Comparison of ENCODE assay signal across 21 cellular contexts in the genomic region with DNA sequence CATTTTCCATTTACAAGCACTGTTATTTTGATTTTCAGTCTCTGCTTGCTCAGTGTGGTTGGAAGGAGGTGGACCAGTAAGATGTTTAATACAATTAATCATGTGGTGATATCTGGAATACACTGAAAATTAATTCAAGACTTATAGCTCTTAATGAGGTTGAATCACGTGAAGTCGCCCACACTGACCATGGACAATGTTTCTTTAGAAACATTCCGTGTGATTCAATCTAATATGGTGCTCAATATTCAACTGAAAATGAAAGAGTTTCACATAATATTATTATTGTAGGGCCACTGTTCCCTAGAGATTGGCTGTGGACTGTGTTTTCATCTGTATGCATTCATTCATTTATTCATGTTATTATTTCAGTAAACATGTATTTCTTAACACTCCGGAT. TPM values are rescaled to one million over a fixed set of nuclear protein-coding genes. Genes with fewer than 3 reads are reported as not detected.
DNase-seq lines count a peak whose midpoint lies in the region; ATAC-seq and TF ChIP-seq lines count a peak whose summit lies in the region.
"Had no signal": no experiment of that assay in that cellular context is flagged by ENCODE, and none has a peak within 500 bp of the region (broad histone marks: within the 10 kb centered on the region; RNA-seq: fewer than 3 reads in every experiment).

No MANE protein-coding gene starts in this region.

- no peaks in the 10 kb centered on the region for H3K27me3 Mint-ChIP-seq in HFFc6 (ENCODE audit: insufficient read depth)

- H3K9ac ChIP-seq in smooth muscle cell (ENCODE audit: low read depth) = no peak overlapping the region
- H3K9ac ChIP-seq: GM23248 had no signal

- H3F3A ChIP-seq in smooth muscle cell (ENCODE audit: low read depth) = no peaks in the 10 kb centered on the region

- no peaks in the 10 kb centered on the region for H3K27me3 ChIP-seq in RWPE2 (ENCODE audit: insufficient read depth, poor library complexity, severe bottlenecking)
- no peaks in the 10 kb centered on the region for H3K27me3 ChIP-seq in foreskin keratinocyte
- no peaks in the 10 kb centered on the region for H3K27me3 ChIP-seq in smooth muscle cell (ENCODE audit: low read depth)
- H3K27me3 ChIP-seq: BE2C had no signal

- H3K27ac ChIP-seq in RWPE2 (ENCODE audit: poor library complexity, severe bottlenecking) (peak overlapping the region; percentile 63), foreskin keratinocyte (peak overlapping the region; percentile 76), smooth muscle cell (ENCODE audit: low read depth) (peak overlapping the region; percentile 8)
- H3K27ac ChIP-seq: GM23248 had no signal

- H3K4me1 Mint-ChIP-seq in HFFc6 (ENCODE audit: low read depth) = no peaks in the 10 kb centered on the region

- no peaks in the 10 kb centered on the region for H4K20me1 ChIP-seq in smooth muscle cell (ENCODE audit: low read depth)

- H3K4me3 ChIP-seq in RWPE2 (ENCODE audit: severe bottlenecking) = no peak overlapping the region
- H3K4me3 ChIP-seq in smooth muscle cell = no peak overlapping the region
- H3K4me3 ChIP-seq: GM12878, GM23248, HAP-1 had no signal

- H3K9me3 ChIP-seq in RWPE2 (ENCODE audit: severe bottlenecking) (no peaks in the 10 kb centered on the region), smooth muscle cell (replicated peaks; ENCODE audit: low read depth) (no peaks in the 10 kb centered on the region)
- H3K9me3 ChIP-seq: BE2C, Caco-2, HAP-1 had no signal

- in situ Hi-C loops in SK-MEL-5 (cut with HindIII; ENCODE audit: low pct_unique_long_range_greater_than_20kb, low sequenced_read_pairs) = no loop called here

- ATAC-seq in RWPE2 (ENCODE audit: low read depth) (no peak), foreskin keratinocyte (peak; percentile 5), GM21529 (IDR thresholded peaks at IDR 0.05; ENCODE audit: unreplicated experiment) (no peak)
- ATAC-seq: GM12878 had no signal

- no peak overlapping the region for H2AFZ ChIP-seq in smooth muscle cell (ENCODE audit: low read depth)
- H2AFZ ChIP-seq: GM23248 had no signal

- DNase-seq in RWPE2 (ENCODE audit: low spot score) (no peak), SK-MEL-5 (ENCODE audit: low read depth, low spot score) (peak; percentile 20), foreskin keratinocyte (no peak), smooth muscle cell (lab: John Stamatoyannopoulos, UW; ENCODE audit: unreplicated experiment) (no peak), HFFc6 (no peak), putamen (ENCODE audit: low spot score) (no peak)
- DNase-seq: ACHN; BE2C; C1 segment of cervical spinal cord; Caco-2; CD4-positive, CD25-positive, alpha-beta regulatory T cell; CD8-positive, alpha-beta memory T cell; DMS153; DND-41; EL; GM23248 had no signal

- WGBS in smooth muscle cell (ENCODE audit: low lambda C conversion rate) = 86% methylated on average over 4 of the region's 4 CpGs

- H3K4me1 ChIP-seq in RWPE2 (ENCODE audit: insufficient read depth, poor library complexity, severe bottlenecking) (peaks cover 10% of the 10 kb centered on the region), foreskin keratinocyte (peaks cover 23% of the 10 kb centered on the region), smooth muscle cell (ENCODE audit: low read depth) (no peaks in the 10 kb centered on the region)
- H3K4me1 ChIP-seq: BE2C, Caco-2, HAP-1 had no signal

- H3K79me2 ChIP-seq in smooth muscle cell (ENCODE audit: low read depth) = no peaks in the 10 kb centered on the region

- no peak overlapping the region for H3K4me3 Mint-ChIP-seq in HFFc6
- H3K4me3 Mint-ChIP-seq: CD4-positive, CD25-positive, alpha-beta regulatory T cell; CD8-positive, alpha-beta memory T cell had no signal

- TF ChIP-seq CTCF in RWPE2 (IDR thresholded peaks at IDR 0.05; ENCODE audit: poor library complexity, severe bottlenecking) (no peak), foreskin keratinocyte (conservative IDR thresholded peaks at IDR 0.05) (no peak), smooth muscle cell (IDR thresholded peaks at IDR 0.05; ENCODE audit: borderline replicate concordance, insufficient read depth, poor library complexity, severe bottlenecking) (no peak), HFFc6 (IDR thresholded peaks at IDR 0.05) (no peak)

- no peak overlapping the region for H3K27ac Mint-ChIP-seq in HFFc6
- H3K27ac Mint-ChIP-seq: CD4-positive, CD25-positive, alpha-beta regulatory T cell; CD8-positive, alpha-beta memory T cell had no signal

- no peaks in the 10 kb centered on the region for H3K36me3 ChIP-seq in RWPE2 (ENCODE audit: low read depth)
- H3K36me3 ChIP-seq in smooth muscle cell (ENCODE audit: low read depth) = no peaks in the 10 kb centered on the region
- H3K36me3 ChIP-seq: BE2C, HAP-1 had no signal

- no peak overlapping the region for H3K4me2 ChIP-seq in smooth muscle cell

- peaks cover 65% of the 10 kb centered on the region for H3K9me3 Mint-ChIP-seq in HFFc6
- H3K9me3 Mint-ChIP-seq: CD8-positive, alpha-beta memory T cell had no signal

- peaks cover 5% of the 10 kb centered on the region; the same call in 1 of the 2 replicates for H3K36me3 Mint-ChIP-seq in HFFc6 (ENCODE audit: low read depth)
- H3K36me3 Mint-ChIP-seq: CD4-positive, CD25-positive, alpha-beta regulatory T cell; CD8-positive, alpha-beta memory T cell had no signal

RNA-seq across cellular contexts. Expression of a gene that starts 45.2 kb away (rescaled TPM):
- 10.0 and 10.2 TPM in 2 replicates for total RNA-seq in SK-MEL-5 (2014; rRNA removed; shearing (Covaris generic))
- polyA plus RNA-seq in SK-MEL-5 (2015; cell fraction: cytosol; rRNA removed) = 27.1 and 29.4 TPM in 2 replicates
- polyA plus RNA-seq in SK-MEL-5 (2015; cell fraction: nucleus; rRNA removed) = 15.4 and 18.6 TPM in 2 replicates
- total RNA-seq in foreskin keratinocyte (0.81 and 2.9 TPM in 2 replicates), smooth muscle cell (40.6 and 54.9 TPM in 2 replicates)
- polyA plus RNA-seq in foreskin keratinocyte (0.38 and 1.1 TPM in 2 replicates), smooth muscle cell (19.1 and 22.2 TPM in 2 replicates)
- not detected for total RNA-seq in HFFc6 (2021; fragmentation: NEBNext Ultra II Directional; extraction: Animal tissue kit (Norgen Biotek cat#: 25700))
- total RNA-seq: G401, HT-29 had no signal
- polyA plus RNA-seq: GM23248 had no signal

Comparison
In these comparisons a context has a peak if more than half of its experiments do, and no peak if none do; other contexts are left out.
1. H3K27ac ChIP-seq: peak in every context shown above with its lines; median percentile 76 in foreskin keratinocyte; 63 in RWPE2; 8 in smooth muscle cell.